Comparison of ENCODE assay signal across 9 cellular contexts in genomic region chr10:14397069-14397468, GRCh38.
A peak's percentile ranks its signal among the peaks of the same experiment; 100 is the strongest.
DNase-seq lines count a peak whose midpoint lies in the region; ATAC-seq, FAIRE-seq and TF ChIP-seq lines count a peak whose summit lies in the region.
"Had no signal": no experiment of that assay in that cellular context is flagged by ENCODE, and none has a peak within 500 bp of the region (broad histone marks: within the 10 kb centered on the region; RNA-seq: fewer than 3 reads in every experiment).

No MANE protein-coding gene starts in this region.

- H3K9me3 Mint-ChIP-seq in neural progenitor cell (peaks cover 16% of the 10 kb centered on the region), T-cell (peaks cover 5 to 13% (median 7%) of the 10 kb centered on the region in 3 donors)

- no peak for ATAC-seq in T-cell (replicated peaks in 1 of 4)
- no peak for ATAC-seq in HG03139 (IDR thresholded peaks at IDR 0.05; ENCODE audit: unreplicated experiment)
- ATAC-seq in HG02763 (IDR thresholded peaks at IDR 0.05; ENCODE audit: unreplicated experiment), result no peak

- H3K4me3 Mint-ChIP-seq in neural progenitor cell, result no peak overlapping the region
- H3K4me3 Mint-ChIP-seq in T-cell, result no peak overlapping the region

- no peaks in the 10 kb centered on the region for H3K36me3 ChIP-seq in neural progenitor cell

- H3K27ac Mint-ChIP-seq in neural progenitor cell (peak overlapping the region; percentile 39), T-cell (no peak overlapping the region)

- peak; percentile 86 for DNase-seq in Ammon's horn (ENCODE audit: low spot score)
- DNase-seq in RCC 7860 (ENCODE audit: low spot score), result peak; percentile 100
- DNase-seq in fibroblast of pulmonary artery (ENCODE audit: low read depth), result peak; percentile 97
- DNase-seq in neural progenitor cell (ENCODE audit: low spot score), result no peak
- no peak for DNase-seq in T-cell
- DNase-seq in NCI-H1930 (lab: John Stamatoyannopoulos, UW), result no peak
- DNase-seq: effector CD4-positive, alpha-beta T cell had no signal

- H3K4me3 ChIP-seq in fibroblast of pulmonary artery (replicated peaks; ENCODE audit: low read depth, low read length) (no peak overlapping the region), neural progenitor cell (no peak overlapping the region)

- H3K27me3 Mint-ChIP-seq in neural progenitor cell (ENCODE audit: insufficient read depth, low read depth) (peaks cover 4% of the 10 kb centered on the region), T-cell (peaks cover 10 to 23% of the 10 kb centered on the region in 2 donors)

- H3K36me3 Mint-ChIP-seq in neural progenitor cell, result peaks cover 3% of the 10 kb centered on the region
- no peaks in the 10 kb centered on the region for H3K36me3 Mint-ChIP-seq in T-cell

- H3K4me1 ChIP-seq in neural progenitor cell, result peaks cover 4% of the 10 kb centered on the region

- H3K9me3 ChIP-seq in neural progenitor cell (ENCODE audit: low read depth), result no peaks in the 10 kb centered on the region

- H3K4me2 ChIP-seq in neural progenitor cell, result no peak overlapping the region

- no peak overlapping the region for H3K27ac ChIP-seq in neural progenitor cell

- POLR2A ChIA-PET in T-cell (lab: Charles Lee), result no interaction called here

- no peaks in the 10 kb centered on the region for H3K27me3 ChIP-seq in neural progenitor cell

- no peaks in the 10 kb centered on the region for H3K79me2 ChIP-seq in neural progenitor cell (ENCODE audit: low read depth)

- H4K20me1 ChIP-seq in neural progenitor cell (ENCODE audit: low read depth), result no peaks in the 10 kb centered on the region

- H3K4me1 Mint-ChIP-seq in neural progenitor cell, result peaks cover 20% of the 10 kb centered on the region
- H3K4me1 Mint-ChIP-seq in T-cell, result no peaks in the 10 kb centered on the region

- no peaks in the 10 kb centered on the region for H3F3A ChIP-seq in neural progenitor cell (ENCODE audit: low read depth)

- no peak overlapping the region for H3K9ac ChIP-seq in neural progenitor cell

- CTCF ChIA-PET in T-cell (lab: Charles Lee), result interaction anchor here in 1 of 2 donors (0.6 kb wide), 1 partner anchor 134 kb away, joined by 11 read pairs; no protein-coding TSS in a partner anchor

- TF ChIP-seq CTCF in fibroblast of pulmonary artery (IDR thresholded peaks at IDR 0.05; ENCODE audit: low read length, missing control alignments) (no peak), neural progenitor cell (IDR thresholded peaks at IDR 0.05) (no peak)

- FAIRE-seq in RCC 7860 (lab: Jason Lieb, UNC), result peak; percentile 99

- H2AFZ ChIP-seq in neural progenitor cell (replicated peaks), result no peak overlapping the region

Comparison
In these comparisons a context has a peak if more than half of its experiments do, and no peak if none do; other contexts are left out.
1. DNase-seq: peak in Ammon's horn (single experiment), RCC 7860 (single experiment) and fibroblast of pulmonary artery (single experiment); none in neural progenitor cell (single experiment), T-cell (0 of 34) and NCI-H1930 (0 of 2).